1 cellular context compared by ENCODE assay signal in genomic region chr12:6058481-6059161, GRCh38.
A peak's percentile ranks its signal among the peaks of the same experiment; 100 is the strongest.
TF ChIP-seq lines count a peak whose summit lies in the region.

No MANE protein-coding gene starts in this region.

TF ChIP-seq in HepG2, 621 proteins besides CTCF, POLR2A, EP300 and RAD21 (continued from another document and continues in another):
- TF ChIP-seq NPAS2 (CRISPR knock-in tag; IDR thresholded peaks at IDR 0.05; ENCODE audit: borderline replicate concordance) (no peak), ZNF33A (CRISPR knock-in tag; IDR thresholded peaks at IDR 0.05; ENCODE audit: borderline replicate concordance) (no peak), RFX1 (IDR thresholded peaks at IDR 0.05) (no peak), GTF2F1 (IDR thresholded peaks at IDR 0.05; ENCODE audit: low read length) (no peak), ZNF460 (CRISPR knock-in tag; IDR thresholded peaks at IDR 0.05; ENCODE audit: borderline replicate concordance) (no peak), ESRRA (CRISPR knock-in tag; IDR thresholded peaks at IDR 0.05; ENCODE audit: low read depth) (peak; percentile 86; the same call in 1 of the 2 replicates), STAG1 (CRISPR knock-in tag; IDR thresholded peaks at IDR 0.05) (no peak), TEF (CRISPR knock-in tag; IDR thresholded peaks at IDR 0.05) (no peak), NFKB2 (CRISPR knock-in tag; IDR thresholded peaks at IDR 0.05; ENCODE audit: borderline replicate concordance) (peak; percentile 44; the same call in 1 of the 2 replicates), ZNF557 (CRISPR knock-in tag; IDR thresholded peaks at IDR 0.05) (no peak), HIC2 (CRISPR knock-in tag; IDR thresholded peaks at IDR 0.05; ENCODE audit: low read depth) (peak; percentile 63; the same call in 1 of the 2 replicates), ZNF883 (CRISPR knock-in tag; IDR thresholded peaks at IDR 0.05; ENCODE audit: not compliant biosample characterization) (no peak), ZNF260 (CRISPR knock-in tag; IDR thresholded peaks at IDR 0.05; ENCODE audit: borderline replicate concordance, low read depth) (no peak), ATF7-NPFF (CRISPR knock-in tag; IDR thresholded peaks at IDR 0.05; ENCODE audit: low read depth) (peak; percentile 63; the same call in 1 of the 2 replicates), ZFP41 (CRISPR knock-in tag; IDR thresholded peaks at IDR 0.05; ENCODE audit: borderline replicate concordance) (no peak), KDM6A (CRISPR knock-in tag; IDR thresholded peaks at IDR 0.05; ENCODE audit: low read depth) (peak; percentile 93), IKZF5 (CRISPR knock-in tag; IDR thresholded peaks at IDR 0.05) (0 out of 2 replicates have a peak, but pooled peaks have one; percentile 29), ZNF10 (CRISPR knock-in tag; IDR thresholded peaks at IDR 0.05; ENCODE audit: borderline replicate concordance, low read depth) (no peak), ATF1 (CRISPR knock-in tag; IDR thresholded peaks at IDR 0.05) (no peak; the same call in 1 of the 2 replicates), AHDC1 (CRISPR knock-in tag; IDR thresholded peaks at IDR 0.05; ENCODE audit: borderline replicate concordance) (peak; percentile 63; the same call in 1 of the 2 replicates), ZNF816 (CRISPR knock-in tag; IDR thresholded peaks at IDR 0.05; ENCODE audit: borderline replicate concordance) (no peak), MYC (CRISPR knock-in tag; IDR thresholded peaks at IDR 0.05; ENCODE audit: borderline replicate concordance) (peak; percentile 91), CREB3 (CRISPR knock-in tag; IDR thresholded peaks at IDR 0.05) (no peak), MAFK (conservative IDR thresholded peaks at IDR 0.05 in 1 of 2, IDR thresholded peaks at IDR 0.05 in 1 of 2; ENCODE audit: low read length in 2 of 2) (no peak), ZNF761 (CRISPR knock-in tag; conservative IDR thresholded peaks at IDR 0.05) (no peak), ZKSCAN8 (CRISPR knock-in tag; IDR thresholded peaks at IDR 0.05; ENCODE audit: borderline replicate concordance) (no peak), MEF2D (CRISPR knock-in tag; IDR thresholded peaks at IDR 0.05) (no peak; the same call in 1 of the 2 replicates)
- TF ChIP-seq, protein P1, sequence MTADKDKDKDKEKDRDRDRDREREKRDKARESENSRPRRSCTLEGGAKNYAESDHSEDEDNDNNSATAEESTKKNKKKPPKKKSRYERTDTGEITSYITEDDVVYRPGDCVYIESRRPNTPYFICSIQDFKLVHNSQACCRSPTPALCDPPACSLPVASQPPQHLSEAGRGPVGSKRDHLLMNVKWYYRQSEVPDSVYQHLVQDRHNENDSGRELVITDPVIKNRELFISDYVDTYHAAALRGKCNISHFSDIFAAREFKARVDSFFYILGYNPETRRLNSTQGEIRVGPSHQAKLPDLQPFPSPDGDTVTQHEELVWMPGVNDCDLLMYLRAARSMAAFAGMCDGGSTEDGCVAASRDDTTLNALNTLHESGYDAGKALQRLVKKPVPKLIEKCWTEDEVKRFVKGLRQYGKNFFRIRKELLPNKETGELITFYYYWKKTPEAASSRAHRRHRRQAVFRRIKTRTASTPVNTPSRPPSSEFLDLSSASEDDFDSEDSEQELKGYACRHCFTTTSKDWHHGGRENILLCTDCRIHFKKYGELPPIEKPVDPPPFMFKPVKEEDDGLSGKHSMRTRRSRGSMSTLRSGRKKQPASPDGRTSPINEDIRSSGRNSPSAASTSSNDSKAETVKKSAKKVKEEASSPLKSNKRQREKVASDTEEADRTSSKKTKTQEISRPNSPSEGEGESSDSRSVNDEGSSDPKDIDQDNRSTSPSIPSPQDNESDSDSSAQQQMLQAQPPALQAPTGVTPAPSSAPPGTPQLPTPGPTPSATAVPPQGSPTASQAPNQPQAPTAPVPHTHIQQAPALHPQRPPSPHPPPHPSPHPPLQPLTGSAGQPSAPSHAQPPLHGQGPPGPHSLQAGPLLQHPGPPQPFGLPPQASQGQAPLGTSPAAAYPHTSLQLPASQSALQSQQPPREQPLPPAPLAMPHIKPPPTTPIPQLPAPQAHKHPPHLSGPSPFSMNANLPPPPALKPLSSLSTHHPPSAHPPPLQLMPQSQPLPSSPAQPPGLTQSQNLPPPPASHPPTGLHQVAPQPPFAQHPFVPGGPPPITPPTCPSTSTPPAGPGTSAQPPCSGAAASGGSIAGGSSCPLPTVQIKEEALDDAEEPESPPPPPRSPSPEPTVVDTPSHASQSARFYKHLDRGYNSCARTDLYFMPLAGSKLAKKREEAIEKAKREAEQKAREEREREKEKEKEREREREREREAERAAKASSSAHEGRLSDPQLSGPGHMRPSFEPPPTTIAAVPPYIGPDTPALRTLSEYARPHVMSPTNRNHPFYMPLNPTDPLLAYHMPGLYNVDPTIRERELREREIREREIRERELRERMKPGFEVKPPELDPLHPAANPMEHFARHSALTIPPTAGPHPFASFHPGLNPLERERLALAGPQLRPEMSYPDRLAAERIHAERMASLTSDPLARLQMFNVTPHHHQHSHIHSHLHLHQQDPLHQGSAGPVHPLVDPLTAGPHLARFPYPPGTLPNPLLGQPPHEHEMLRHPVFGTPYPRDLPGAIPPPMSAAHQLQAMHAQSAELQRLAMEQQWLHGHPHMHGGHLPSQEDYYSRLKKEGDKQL (CRISPR knock-in tag; IDR thresholded peaks at IDR 0.05; ENCODE audit: low read depth), result no peak
- TF ChIP-seq, protein P2, sequence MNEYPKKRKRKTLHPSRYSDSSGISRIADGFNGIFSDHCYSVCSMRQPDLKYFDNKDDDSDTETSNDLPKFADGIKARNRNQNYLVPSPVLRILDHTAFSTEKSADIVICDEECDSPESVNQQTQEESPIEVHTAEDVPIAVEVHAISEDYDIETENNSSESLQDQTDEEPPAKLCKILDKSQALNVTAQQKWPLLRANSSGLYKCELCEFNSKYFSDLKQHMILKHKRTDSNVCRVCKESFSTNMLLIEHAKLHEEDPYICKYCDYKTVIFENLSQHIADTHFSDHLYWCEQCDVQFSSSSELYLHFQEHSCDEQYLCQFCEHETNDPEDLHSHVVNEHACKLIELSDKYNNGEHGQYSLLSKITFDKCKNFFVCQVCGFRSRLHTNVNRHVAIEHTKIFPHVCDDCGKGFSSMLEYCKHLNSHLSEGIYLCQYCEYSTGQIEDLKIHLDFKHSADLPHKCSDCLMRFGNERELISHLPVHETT (CRISPR knock-in tag; conservative IDR thresholded peaks at IDR 0.05), result no peak
- TF ChIP-seq, protein P3, sequence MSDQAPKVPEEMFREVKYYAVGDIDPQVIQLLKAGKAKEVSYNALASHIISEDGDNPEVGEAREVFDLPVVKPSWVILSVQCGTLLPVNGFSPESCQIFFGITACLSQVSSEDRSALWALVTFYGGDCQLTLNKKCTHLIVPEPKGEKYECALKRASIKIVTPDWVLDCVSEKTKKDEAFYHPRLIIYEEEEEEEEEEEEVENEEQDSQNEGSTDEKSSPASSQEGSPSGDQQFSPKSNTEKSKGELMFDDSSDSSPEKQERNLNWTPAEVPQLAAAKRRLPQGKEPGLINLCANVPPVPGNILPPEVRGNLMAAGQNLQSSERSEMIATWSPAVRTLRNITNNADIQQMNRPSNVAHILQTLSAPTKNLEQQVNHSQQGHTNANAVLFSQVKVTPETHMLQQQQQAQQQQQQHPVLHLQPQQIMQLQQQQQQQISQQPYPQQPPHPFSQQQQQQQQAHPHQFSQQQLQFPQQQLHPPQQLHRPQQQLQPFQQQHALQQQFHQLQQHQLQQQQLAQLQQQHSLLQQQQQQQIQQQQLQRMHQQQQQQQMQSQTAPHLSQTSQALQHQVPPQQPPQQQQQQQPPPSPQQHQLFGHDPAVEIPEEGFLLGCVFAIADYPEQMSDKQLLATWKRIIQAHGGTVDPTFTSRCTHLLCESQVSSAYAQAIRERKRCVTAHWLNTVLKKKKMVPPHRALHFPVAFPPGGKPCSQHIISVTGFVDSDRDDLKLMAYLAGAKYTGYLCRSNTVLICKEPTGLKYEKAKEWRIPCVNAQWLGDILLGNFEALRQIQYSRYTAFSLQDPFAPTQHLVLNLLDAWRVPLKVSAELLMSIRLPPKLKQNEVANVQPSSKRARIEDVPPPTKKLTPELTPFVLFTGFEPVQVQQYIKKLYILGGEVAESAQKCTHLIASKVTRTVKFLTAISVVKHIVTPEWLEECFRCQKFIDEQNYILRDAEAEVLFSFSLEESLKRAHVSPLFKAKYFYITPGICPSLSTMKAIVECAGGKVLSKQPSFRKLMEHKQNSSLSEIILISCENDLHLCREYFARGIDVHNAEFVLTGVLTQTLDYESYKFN (CRISPR knock-in tag; conservative IDR thresholded peaks at IDR 0.05), result peak; percentile 96
- TF ChIP-seq, protein P4, sequence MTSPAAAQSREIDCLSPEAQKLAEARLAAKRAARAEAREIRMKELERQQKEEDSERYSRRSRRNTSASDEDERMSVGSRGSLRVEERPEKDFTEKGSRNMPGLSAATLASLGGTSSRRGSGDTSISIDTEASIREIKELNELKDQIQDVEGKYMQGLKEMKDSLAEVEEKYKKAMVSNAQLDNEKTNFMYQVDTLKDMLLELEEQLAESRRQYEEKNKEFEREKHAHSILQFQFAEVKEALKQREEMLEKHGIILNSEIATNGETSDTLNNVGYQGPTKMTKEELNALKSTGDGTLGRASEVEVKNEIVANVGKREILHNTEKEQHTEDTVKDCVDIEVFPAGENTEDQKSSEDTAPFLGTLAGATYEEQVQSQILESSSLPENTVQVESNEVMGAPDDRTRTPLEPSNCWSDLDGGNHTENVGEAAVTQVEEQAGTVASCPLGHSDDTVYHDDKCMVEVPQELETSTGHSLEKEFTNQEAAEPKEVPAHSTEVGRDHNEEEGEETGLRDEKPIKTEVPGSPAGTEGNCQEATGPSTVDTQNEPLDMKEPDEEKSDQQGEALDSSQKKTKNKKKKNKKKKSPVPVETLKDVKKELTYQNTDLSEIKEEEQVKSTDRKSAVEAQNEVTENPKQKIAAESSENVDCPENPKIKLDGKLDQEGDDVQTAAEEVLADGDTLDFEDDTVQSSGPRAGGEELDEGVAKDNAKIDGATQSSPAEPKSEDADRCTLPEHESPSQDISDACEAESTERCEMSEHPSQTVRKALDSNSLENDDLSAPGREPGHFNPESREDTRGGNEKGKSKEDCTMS (CRISPR knock-in tag; conservative IDR thresholded peaks at IDR 0.05), result no peak
